ENCODE assay signal across 8 cellular contexts in the genomic region with DNA sequence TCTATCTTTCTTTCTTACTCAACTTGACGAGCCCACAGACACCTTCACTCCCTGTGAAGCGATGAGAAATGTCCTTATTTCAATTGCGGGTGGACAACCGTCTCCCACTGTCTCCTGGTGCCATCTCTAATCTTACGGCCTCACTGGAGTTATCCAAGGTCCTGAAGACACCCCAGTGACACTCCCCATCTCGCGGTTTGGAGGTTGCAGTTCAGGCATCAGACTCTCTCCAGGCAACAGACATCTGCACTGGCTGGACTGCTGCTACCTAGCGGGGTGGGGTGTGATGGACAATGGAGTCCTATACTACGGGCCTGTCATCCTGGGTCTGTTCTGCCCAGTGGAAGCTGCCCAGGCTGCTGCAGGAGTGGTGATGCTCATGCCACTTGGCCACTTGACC.
"Had no signal": no experiment of that assay in that cellular context is flagged by ENCODE, and none has a peak within 500 bp of the region (broad histone marks: within the 10 kb centered on the region; RNA-seq: fewer than 3 reads in every experiment).

No MANE protein-coding gene starts in this region.

- H3K4me3 Mint-ChIP-seq: activated CD4-positive, alpha-beta T cell treated with anti-CD3 and anti-CD28 coated beads for 36 hours; activated CD8-positive, alpha-beta T cell treated with anti-CD3 and anti-CD28 coated beads for 36 hours; activated naive CD8-positive, alpha-beta T cell treated with anti-CD3 and anti-CD28 coated beads, Interleukin-2, amount 50 U/mL, for 24 hours had no signal

- DNase-seq: activated CD4-positive, alpha-beta T cell treated with anti-CD3 and anti-CD28 coated beads for 36 hours; activated CD8-positive, alpha-beta memory T cell treated with anti-CD3 and anti-CD28 coated beads, Interleukin-2, amount 50 U/mL, for 4 hours; activated CD8-positive, alpha-beta T cell treated with anti-CD3 and anti-CD28 coated beads for 36 hours; activated naive CD8-positive, alpha-beta T cell treated with anti-CD3 and anti-CD28 coated beads, Interleukin-2, amount 50 U/mL, for 24 hours; foreskin melanocyte; heart right ventricle; ovary; substantia nigra had no signal

- H3K9me3 Mint-ChIP-seq: activated CD8-positive, alpha-beta T cell treated with anti-CD3 and anti-CD28 coated beads for 36 hours; activated naive CD8-positive, alpha-beta T cell treated with anti-CD3 and anti-CD28 coated beads, Interleukin-2, amount 50 U/mL, for 24 hours had no signal

- H3K27ac Mint-ChIP-seq: activated CD4-positive, alpha-beta T cell treated with anti-CD3 and anti-CD28 coated beads for 36 hours; activated CD8-positive, alpha-beta T cell treated with anti-CD3 and anti-CD28 coated beads for 36 hours; activated naive CD8-positive, alpha-beta T cell treated with anti-CD3 and anti-CD28 coated beads, Interleukin-2, amount 50 U/mL, for 24 hours had no signal

- H3K4me1 Mint-ChIP-seq: activated CD4-positive, alpha-beta T cell treated with anti-CD3 and anti-CD28 coated beads for 36 hours; activated naive CD8-positive, alpha-beta T cell treated with anti-CD3 and anti-CD28 coated beads, Interleukin-2, amount 50 U/mL, for 24 hours had no signal

- ATAC-seq: activated CD4-positive, alpha-beta T cell treated with anti-CD3 and anti-CD28 coated beads for 36 hours; activated CD8-positive, alpha-beta T cell treated with anti-CD3 and anti-CD28 coated beads for 36 hours; activated naive CD8-positive, alpha-beta T cell treated with anti-CD3 and anti-CD28 coated beads, Interleukin-2, amount 50 U/mL, for 24 hours; heart right ventricle had no signal
